In the genomic region with DNA sequence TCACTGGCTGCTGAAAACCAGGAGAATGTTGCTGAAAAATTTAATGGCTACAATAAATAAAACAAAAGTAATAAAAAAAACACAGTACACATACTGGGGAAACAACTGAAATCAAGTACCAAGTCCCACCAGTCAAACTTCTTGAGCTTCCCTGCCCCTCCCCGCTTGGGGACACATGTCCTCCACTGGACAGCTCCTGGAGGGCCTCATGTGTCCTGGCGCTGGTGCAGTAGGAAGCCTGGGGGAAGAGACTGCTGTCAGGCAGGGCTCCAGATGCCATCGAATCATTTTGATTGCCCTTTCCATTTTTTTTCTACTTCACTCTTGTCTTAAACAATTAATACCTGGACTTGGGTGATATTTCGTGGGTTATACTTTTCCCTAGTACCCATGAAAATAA, we compare ENCODE assay signal across 24 cellular contexts. TPM values are rescaled to one million over a fixed set of nuclear protein-coding genes. Genes with fewer than 3 reads are reported as not detected.
DNase-seq lines count a peak whose midpoint lies in the region; ATAC-seq, FAIRE-seq and TF ChIP-seq lines count a peak whose summit lies in the region.
"Had no signal": no experiment of that assay in that cellular context is flagged by ENCODE, and none has a peak within 500 bp of the region (broad histone marks: within the 10 kb centered on the region; RNA-seq: fewer than 3 reads in every experiment).

No MANE protein-coding gene starts in this region.

- no peaks in the 10 kb centered on the region for H3K27me3 ChIP-seq in liver (ENCODE audit: control insufficient read depth in 4 of 4, insufficient read depth in 4 of 4, low read length in 3 of 4)
- no peaks in the 10 kb centered on the region for H3K27me3 ChIP-seq in HepG2 (ENCODE audit: control insufficient read depth in 1 of 2, insufficient read depth in 2 of 2, low read length in 2 of 2)
- no peaks in the 10 kb centered on the region for H3K27me3 ChIP-seq in osteoblast (ENCODE audit: insufficient read depth, low read length)
- H3K27me3 ChIP-seq: BLaER1 treated with 17β-estradiol and CSF1 and Interleukin-3, amounts not matched to agents 10 nM and 100 nM; brain microvascular endothelial cell; heart left ventricle; MG63 had no signal

- no peak for FAIRE-seq in HepG2 (lab: Jason Lieb, UNC)

- H4K20me1 ChIP-seq in HepG2 (ENCODE audit: insufficient read depth, low read length) (peaks cover 31% of the 10 kb centered on the region; the same call in 1 of the 2 replicates), osteoblast (ENCODE audit: insufficient read depth, low read length) (peaks cover 92% of the 10 kb centered on the region)

- in situ Hi-C loops in HepG2 (cut with HindIII; ENCODE audit: extremely low pct_ligation_motif_present, low pct_unique_long_range_greater_than_20kb), result no loop called here

- no peak overlapping the region for H3K4me2 ChIP-seq in HepG2 (ENCODE audit: low read depth, low read length)
- no peak overlapping the region for H3K4me2 ChIP-seq in osteoblast (ENCODE audit: insufficient read depth, low read length)

- no peaks in the 10 kb centered on the region for H3K36me3 ChIP-seq in liver (ENCODE audit: control insufficient read depth in 4 of 4, insufficient read depth in 3 of 4, low read depth in 1 of 4, low read length in 3 of 4)
- no peaks in the 10 kb centered on the region; a peak in 2 of 5 replicates for H3K36me3 ChIP-seq in HepG2 (replicated peaks in 1 of 2; ENCODE audit: control insufficient read depth in 1 of 2, insufficient read depth in 2 of 2, low read length in 2 of 2)
- no peaks in the 10 kb centered on the region for H3K36me3 ChIP-seq in osteoblast (ENCODE audit: insufficient read depth, low read length)
- H3K36me3 ChIP-seq: brain microvascular endothelial cell, heart left ventricle, MG63 had no signal

- H3K4me3 ChIP-seq in liver (ENCODE audit: low read depth in 1 of 3, low read length in 3 of 3) (no peak overlapping the region), HepG2 (replicated peaks in 1 of 3; ENCODE audit: insufficient read depth in 1 of 3, low read depth in 2 of 3, low read length in 3 of 3) (no peak overlapping the region), osteoblast (ENCODE audit: insufficient read depth, low read length) (no peak overlapping the region)
- H3K4me3 ChIP-seq: BLaER1 treated with 17β-estradiol and CSF1 and Interleukin-3, amounts not matched to agents 10 nM and 100 nM; heart left ventricle; MG63; SK-N-MC had no signal

- H2AFZ ChIP-seq in HepG2 (ENCODE audit: low read length) (no peak overlapping the region), osteoblast (ENCODE audit: low read length) (no peak overlapping the region)

- TF ChIP-seq EP300 in HepG2 (IDR thresholded peaks at IDR 0.05; ENCODE audit: low read depth in 2 of 2, low read length in 2 of 2) (no peak), HepG2 (CRISPR knock-in tag; IDR thresholded peaks at IDR 0.05; ENCODE audit: borderline replicate concordance) (no peak)

- intact Hi-C loops in HepG2 (cut with micrococcal nuclease; ENCODE audit: unreplicated experiment), result no loop called here

- H3K27ac ChIP-seq in liver (ENCODE audit: low read depth in 1 of 2, low read length in 2 of 2), result no peak overlapping the region
- H3K27ac ChIP-seq in HepG2 (ENCODE audit: extremely low read length, insufficient read depth, low read length), result no peak overlapping the region
- H3K27ac ChIP-seq in osteoblast (ENCODE audit: low read depth, low read length), result no peak overlapping the region
- H3K27ac ChIP-seq: BLaER1 treated with 17β-estradiol and CSF1 and Interleukin-3, amounts not matched to agents 10 nM and 100 nM; brain microvascular endothelial cell; epithelial cell of prostate; SK-N-MC had no signal

- DNase-seq in HepG2 (ENCODE audit: low spot score) (no peak), osteoblast (ENCODE audit: insufficient read length, low spot score, missing footprints) (peak; percentile 5), hippocampal formation (lab: John Stamatoyannopoulos, UW) (no peak), NCI-H1417 treated with DMSO at 0.1 percent for 48 hours (lab: John Stamatoyannopoulos, UW) (no peak)
- DNase-seq: activated CD4-positive, alpha-beta T cell treated with anti-CD3 and anti-CD28 coated beads for 4 hours; activated naive CD4-positive, alpha-beta T cell treated with Interleukin-2 at 50 U/mL for 16 hours; brain microvascular endothelial cell; Calu3; DMS79 treated with DMSO at 0.1 percent for 48 hours; H9; KBM-7; mesendoderm; MG63; naive B cell; NCI-H1436 treated with DMSO at 0.1 percent for 48 hours; NCI-H345; NCI-H774 had no signal

- H3K4me1 ChIP-seq in liver (ENCODE audit: control insufficient read depth in 4 of 4, insufficient read depth in 4 of 4, low read length in 3 of 4) (peaks cover 0 to 6% (median 4%) of the 10 kb centered on the region in 4 donors), HepG2 (ENCODE audit: insufficient read depth, low read length) (peaks cover 34% of the 10 kb centered on the region), osteoblast (ENCODE audit: insufficient read depth, low read length) (peaks cover 4% of the 10 kb centered on the region)

- H3K79me2 ChIP-seq in HepG2 (ENCODE audit: insufficient read depth, low read length) (peaks cover 84% of the 10 kb centered on the region), osteoblast (ENCODE audit: insufficient read depth, low read length) (peaks cover 100% of the 10 kb centered on the region)

- H3K9ac ChIP-seq in liver (ENCODE audit: low read depth in 1 of 2, low read length in 2 of 2), result no peak overlapping the region
- no peak overlapping the region for H3K9ac ChIP-seq in HepG2 (ENCODE audit: insufficient read depth, low read depth, low read length)

- TF ChIP-seq POLR2A in HepG2 (IDR thresholded peaks at IDR 0.05; ENCODE audit: insufficient read depth in 1 of 2, low read depth in 2 of 2, low read length in 2 of 2), result no peak

- H3K9me3 ChIP-seq in liver (ENCODE audit: control insufficient read depth in 4 of 4, low read length in 3 of 4) (no peaks in the 10 kb centered on the region), HepG2 (ENCODE audit: low read length) (no peaks in the 10 kb centered on the region), osteoblast (ENCODE audit: low read depth, low read length) (no peaks in the 10 kb centered on the region)
- H3K9me3 ChIP-seq: BLaER1 treated with 17β-estradiol and CSF1 and Interleukin-3, amounts not matched to agents 10 nM and 100 nM; heart left ventricle; MG63 had no signal

- TF ChIP-seq CTCF in liver (IDR thresholded peaks at IDR 0.05; ENCODE audit: low read depth, low read length, missing input control) (no peak), HepG2 (CRISPR knock-in tag; IDR thresholded peaks at IDR 0.05) (no peak), osteoblast (IDR thresholded peaks at IDR 0.05; ENCODE audit: extremely low read depth, low read depth, low read length) (no peak)

- no peak for TF ChIP-seq RAD21 in liver (IDR thresholded peaks at IDR 0.05)
- no peak for TF ChIP-seq RAD21 in HepG2 (CRISPR knock-in tag; IDR thresholded peaks at IDR 0.05)

- POLR2A ChIA-PET in HepG2 (lab: Yijun Ruan, JAX), result no interaction called here

- BruUV-seq in HepG2 (replicated peaks; lab: Mats Ljungman, UMichigan), result no TSS peak

- WGBS in liver, result 79% methylated on average over 4 of the region's 4 CpGs
- 96% methylated on average over 4 of the region's 4 CpGs for WGBS in HepG2 (ENCODE audit: low lambda C conversion rate)

- CTCF ChIA-PET in HepG2 (lab: Yijun Ruan, JAX; ENCODE audit: low intra/inter-chr PET ratio, low total read pairs), result no interaction called here

- ATAC-seq in HepG2 (no peak), SK-N-SH treated with all-trans-retinoic acid at 6 μM for 48 hours (peak; percentile 40; the same call in 1 of the 3 replicates), GM18873 (IDR thresholded peaks at IDR 0.05; ENCODE audit: low FRiP score, unreplicated experiment) (no peak)

RNA-seq across cellular contexts. Expression of gene SLC35E1, which starts 26.6 kb away (rescaled TPM):
- total RNA-seq in liver, result 10 to 100 TPM; 12.1 to 20.5 TPM
- polyA plus RNA-seq in liver, result 10 to 100 TPM; 11.2 to 12.1 TPM
- 17.2 and 21.2 TPM in 2 replicates for total RNA-seq in HepG2 (2016; rRNA removed; fragmentation: Illumina TruSeq; extraction: Trizol)
- total RNA-seq in HepG2 (2016; cell fraction: cytosol; rRNA removed; fragmentation: Illumina TruSeq; extraction: Trizol; ENCODE audit: low read depth), result 6.0 and 7.6 TPM in 2 replicates
- total RNA-seq in HepG2 (2016; cell fraction: insoluble cytoplasmic fraction; rRNA removed; fragmentation: Illumina TruSeq; extraction: Trizol), result 15.6 and 20.2 TPM in 2 replicates
- 18.9 and 19.7 TPM in 2 replicates for total RNA-seq in HepG2 (2016; cell fraction: membrane; rRNA removed; fragmentation: Illumina TruSeq; extraction: Trizol)
- 18.5 and 21.4 TPM in 2 replicates for total RNA-seq in HepG2 (2016; cell fraction: nucleus; rRNA removed; fragmentation: Illumina TruSeq; extraction: Trizol)
- 46.5 and 48.0 TPM in 2 replicates for polyA plus RNA-seq in HepG2 (2011; rRNA removed)
- polyA plus RNA-seq in HepG2 (2011; cell fraction: cytosol; rRNA removed), result 31.6 and 37.8 TPM in 2 replicates
- polyA plus RNA-seq in HepG2 (2011; cell fraction: nucleus; rRNA removed), result 26.3 and 38.8 TPM in 2 replicates
- 25.6 and 26.5 TPM in 2 replicates for polyA plus RNA-seq in HepG2 (2012)
- 5.7 and 6.3 TPM in 2 replicates for polyA plus RNA-seq in HepG2 (2016; cell fraction: cytosol; fragmentation: Illumina TruSeq; extraction: Trizol; ENCODE audit: low read depth)
- polyA plus RNA-seq in HepG2 (2016; cell fraction: insoluble cytoplasmic fraction; fragmentation: Illumina TruSeq; extraction: Trizol; ENCODE audit: low read depth), result 16.1 and 22.5 TPM in 2 replicates
- polyA plus RNA-seq in HepG2 (2016; cell fraction: membrane; fragmentation: Illumina TruSeq; extraction: Trizol; ENCODE audit: low read depth), result 20.6 and 22.2 TPM in 2 replicates
- 45.9 and 46.6 TPM in 2 replicates for polyA plus RNA-seq in HepG2 (2016; cell fraction: nucleus; fragmentation: Illumina TruSeq; extraction: Trizol; ENCODE audit: insufficient read depth, low read depth)
- 181 and 185 TPM in 2 replicates for polyA minus RNA-seq in HepG2 (2011; rRNA and poly(A)+ RNA removed; ENCODE audit: low replicate concordance)
- polyA minus RNA-seq in HepG2 (2011; cell fraction: cytosol; rRNA and poly(A)+ RNA removed), result 33.0 and 39.5 TPM in 2 replicates
- polyA minus RNA-seq in HepG2 (2011; cell fraction: nucleus; rRNA and poly(A)+ RNA removed), result 24.8 and 31.7 TPM in 2 replicates
- 38.0 and 41.5 TPM in 2 replicates for total RNA-seq in osteoblast

RNA-seq across cellular contexts. Expression of gene MED26, which starts 29.2 kb away (rescaled TPM):
- 1 to 10 TPM; 3.4 to 3.8 TPM for total RNA-seq in liver
- 1 to 10 TPM; 1.5 to 3.0 TPM for polyA plus RNA-seq in liver
- 3.3 and 3.8 TPM in 2 replicates for total RNA-seq in HepG2 (2016; rRNA removed; fragmentation: Illumina TruSeq; extraction: Trizol)
- 0.88 and 1.1 TPM in 2 replicates for total RNA-seq in HepG2 (2016; cell fraction: cytosol; rRNA removed; fragmentation: Illumina TruSeq; extraction: Trizol; ENCODE audit: low read depth)
- 2.3 and 2.9 TPM in 2 replicates for total RNA-seq in HepG2 (2016; cell fraction: insoluble cytoplasmic fraction; rRNA removed; fragmentation: Illumina TruSeq; extraction: Trizol)
- 2.2 and 2.5 TPM in 2 replicates for total RNA-seq in HepG2 (2016; cell fraction: membrane; rRNA removed; fragmentation: Illumina TruSeq; extraction: Trizol)
- 4.4 and 6.8 TPM in 2 replicates for total RNA-seq in HepG2 (2016; cell fraction: nucleus; rRNA removed; fragmentation: Illumina TruSeq; extraction: Trizol)
- polyA plus RNA-seq in HepG2 (2011; rRNA removed), result 3.3 and 3.5 TPM in 2 replicates
- 2.7 and 3.7 TPM in 2 replicates for polyA plus RNA-seq in HepG2 (2011; cell fraction: cytosol; rRNA removed)
- 4.2 and 6.4 TPM in 2 replicates for polyA plus RNA-seq in HepG2 (2011; cell fraction: nucleus; rRNA removed)
- polyA plus RNA-seq in HepG2 (2012), result 3.0 and 3.2 TPM in 2 replicates
- polyA plus RNA-seq in HepG2 (2016; cell fraction: cytosol; fragmentation: Illumina TruSeq; extraction: Trizol; ENCODE audit: low read depth), result 0.35 and 0.40 TPM in 2 replicates
- 3.6 and 5.3 TPM in 2 replicates for polyA plus RNA-seq in HepG2 (2016; cell fraction: insoluble cytoplasmic fraction; fragmentation: Illumina TruSeq; extraction: Trizol; ENCODE audit: low read depth)
- polyA plus RNA-seq in HepG2 (2016; cell fraction: membrane; fragmentation: Illumina TruSeq; extraction: Trizol; ENCODE audit: low read depth), result 1.6 and 1.7 TPM in 2 replicates
- polyA plus RNA-seq in HepG2 (2016; cell fraction: nucleus; fragmentation: Illumina TruSeq; extraction: Trizol; ENCODE audit: insufficient read depth, low read depth), result 6.4 and 8.6 TPM in 2 replicates
- 12.3 and 16.1 TPM in 2 replicates for polyA minus RNA-seq in HepG2 (2011; rRNA and poly(A)+ RNA removed; ENCODE audit: low replicate concordance)
- polyA minus RNA-seq in HepG2 (2011; cell fraction: cytosol; rRNA and poly(A)+ RNA removed), result 4.7 and 5.5 TPM in 2 replicates
- 14.0 and 19.3 TPM in 2 replicates for polyA minus RNA-seq in HepG2 (2011; cell fraction: nucleus; rRNA and poly(A)+ RNA removed)
- total RNA-seq in osteoblast, result 5.8 and 6.5 TPM in 2 replicates

RNA-seq across cellular contexts. Expression of gene CHERP, which starts 56.6 kb away (rescaled TPM):
- total RNA-seq in liver (1 to 10 TPM; 8.5 to 8.8 TPM), HepG2 (2016; rRNA removed; fragmentation: Illumina TruSeq; extraction: Trizol) (4.3 and 9.1 TPM in 2 replicates), osteoblast (5.8 and 6.5 TPM in 2 replicates)
- polyA plus RNA-seq in liver (10 to 100 TPM in 1 of 2 donors, 1 to 10 TPM in 1; 9.2 to 14.0 TPM), HepG2 (2011; rRNA removed) (5.4 and 5.9 TPM in 2 replicates)
- 3.8 and 4.0 TPM in 2 replicates for total RNA-seq in HepG2 (2016; cell fraction: cytosol; rRNA removed; fragmentation: Illumina TruSeq; extraction: Trizol; ENCODE audit: low read depth)
- 6.0 and 7.4 TPM in 2 replicates for total RNA-seq in HepG2 (2016; cell fraction: insoluble cytoplasmic fraction; rRNA removed; fragmentation: Illumina TruSeq; extraction: Trizol)
- total RNA-seq in HepG2 (2016; cell fraction: membrane; rRNA removed; fragmentation: Illumina TruSeq; extraction: Trizol), result 5.5 and 6.1 TPM in 2 replicates
- total RNA-seq in HepG2 (2016; cell fraction: nucleus; rRNA removed; fragmentation: Illumina TruSeq; extraction: Trizol), result 8.1 and 13.9 TPM in 2 replicates
- 2.9 and 3.2 TPM in 2 replicates for polyA plus RNA-seq in HepG2 (2011; cell fraction: cytosol; rRNA removed)
- 34.4 and 39.5 TPM in 2 replicates for polyA plus RNA-seq in HepG2 (2011; cell fraction: nucleus; rRNA removed)
- 20.4 and 25.1 TPM in 2 replicates for polyA plus RNA-seq in HepG2 (2012)
- polyA plus RNA-seq in HepG2 (2016; cell fraction: cytosol; fragmentation: Illumina TruSeq; extraction: Trizol; ENCODE audit: low read depth), result 2.1 and 2.2 TPM in 2 replicates
- polyA plus RNA-seq in HepG2 (2016; cell fraction: insoluble cytoplasmic fraction; fragmentation: Illumina TruSeq; extraction: Trizol; ENCODE audit: low read depth), result 19.7 and 26.9 TPM in 2 replicates
- polyA plus RNA-seq in HepG2 (2016; cell fraction: membrane; fragmentation: Illumina TruSeq; extraction: Trizol; ENCODE audit: low read depth), result 4.9 and 6.0 TPM in 2 replicates
- polyA plus RNA-seq in HepG2 (2016; cell fraction: nucleus; fragmentation: Illumina TruSeq; extraction: Trizol; ENCODE audit: insufficient read depth, low read depth), result 54.8 and 59.8 TPM in 2 replicates
- polyA minus RNA-seq in HepG2 (2011; rRNA and poly(A)+ RNA removed; ENCODE audit: low replicate concordance), result 10.1 and 16.3 TPM in 2 replicates
- 7.1 and 9.3 TPM in 2 replicates for polyA minus RNA-seq in HepG2 (2011; cell fraction: cytosol; rRNA and poly(A)+ RNA removed)
- polyA minus RNA-seq in HepG2 (2011; cell fraction: nucleus; rRNA and poly(A)+ RNA removed), result 18.4 and 19.8 TPM in 2 replicates
